Comparison of ENCODE assay signal across 16 cellular contexts in genomic region chr17:69854381-69854780, GRCh38.
DNase-seq lines count a peak whose midpoint lies in the region; ATAC-seq lines count a peak whose summit lies in the region.
"Had no signal": no experiment of that assay in that cellular context is flagged by ENCODE, and none has a peak within 500 bp of the region (broad histone marks: within the 10 kb centered on the region; RNA-seq: fewer than 3 reads in every experiment).

No MANE protein-coding gene starts in this region.

- H3K27me3 Mint-ChIP-seq in activated T-cell treated with anti-CD3 and anti-CD28 coated beads, Interleukin-2, amount 50 U/mL, for 72 hours (ENCODE audit: low read depth): no peaks in the 10 kb centered on the region

- no peaks in the 10 kb centered on the region for H3K4me1 Mint-ChIP-seq in activated T-cell treated with anti-CD3 and anti-CD28 coated beads, Interleukin-2, amount 50 U/mL, for 72 hours (ENCODE audit: low read depth)

- peak overlapping the region; percentile 30 for H2AFZ ChIP-seq in neuronal stem cell (ENCODE audit: low read length)

- no peak overlapping the region for H2AK5ac ChIP-seq in neuronal stem cell (ENCODE audit: low read depth, low read length)

- no peak overlapping the region for H2BK5ac ChIP-seq in neuronal stem cell (ENCODE audit: low read length)

- no peak overlapping the region for H3K23ac ChIP-seq in neuronal stem cell (ENCODE audit: low read depth, low read length, poor library complexity)

- no peak overlapping the region for H4K91ac ChIP-seq in neuronal stem cell (ENCODE audit: low read depth, low read length, poor library complexity)

- H3K27me3 ChIP-seq in right cardiac atrium (ENCODE audit: control insufficient read depth, insufficient read depth) (no peaks in the 10 kb centered on the region), neuronal stem cell (ENCODE audit: control insufficient read depth in 3 of 3, insufficient read depth in 3 of 3, low read depth in 1 of 3, low read length in 3 of 3) (no peaks in the 10 kb centered on the region)

- no peak overlapping the region for H3K4me3 ChIP-seq in right cardiac atrium (ENCODE audit: low read length)
- H3K4me3 ChIP-seq in neuronal stem cell (ENCODE audit: low read length in 2 of 2): no peak overlapping the region
- H3K4me3 ChIP-seq: GM12878, HAP-1 had no signal

- no peak overlapping the region for H3K4ac ChIP-seq in neuronal stem cell (ENCODE audit: low read length)

- no peaks in the 10 kb centered on the region for H3K36me3 ChIP-seq in neuronal stem cell (replicated peaks in 1 of 2; ENCODE audit: control insufficient read depth in 2 of 2, insufficient read depth in 2 of 2, low read length in 2 of 2)
- H3K36me3 ChIP-seq: HAP-1 had no signal

- 55% methylated on average over 1 of the region's 1 CpG for WGBS in right cardiac atrium
- WGBS in neuronal stem cell (ENCODE audit: extremely low coverage in 2 of 2, insufficient read length in 2 of 2, insufficient replicate concordance in 1 of 2), 2 donors: no CpG with 5 or more reads among the region's 1 CpG

- H3K79me1 ChIP-seq in neuronal stem cell (ENCODE audit: low read depth, low read length): no peaks in the 10 kb centered on the region

- H3K18ac ChIP-seq in neuronal stem cell (ENCODE audit: low read length): no peak overlapping the region

- no peak overlapping the region for H3K14ac ChIP-seq in neuronal stem cell (ENCODE audit: low read length)

- H3K4me3 Mint-ChIP-seq in activated T-cell treated with anti-CD3 and anti-CD28 coated beads, Interleukin-2, amount 50 U/mL, for 72 hours: no peak overlapping the region

- no peak overlapping the region for H3K27ac Mint-ChIP-seq in activated T-cell treated with anti-CD3 and anti-CD28 coated beads, Interleukin-2, amount 50 U/mL, for 72 hours

- no peak overlapping the region for H2BK12ac ChIP-seq in neuronal stem cell (ENCODE audit: low read length)

- H3K36me3 Mint-ChIP-seq in activated T-cell treated with anti-CD3 and anti-CD28 coated beads, Interleukin-2, amount 50 U/mL, for 72 hours (ENCODE audit: insufficient read depth in 2 of 2): peaks cover 2% of the 10 kb centered on the region in 2 donors

- no peak overlapping the region for H3K9ac ChIP-seq in neuronal stem cell (ENCODE audit: low read depth, low read length, poor library complexity)

- intact Hi-C loops in left ventricle myocardium superior (cut with micrococcal nuclease): no loop called here
- intact Hi-C loops in right cardiac atrium (cut with DNase I): no loop called here

- DNase-seq in left ventricle myocardium superior (no peak), right cardiac atrium (no peak), fibroblast of peridontal ligament (ENCODE audit: extremely low read depth) (peak; percentile 47), neuronal stem cell (ENCODE audit: low spot score) (no peak), NCI-H1092 (lab: John Stamatoyannopoulos, UW) (no peak), ACHN (no peak)
- DNase-seq in activated T-cell treated with anti-CD3 and anti-CD28 coated beads, Interleukin-2, amount 50 U/mL, for 72 hours: no peak
- DNase-seq: C1 segment of cervical spinal cord, DND-41, GDM1, NCI-H1436 treated with DMSO at 0.1 percent for 48 hours, NCI-H2081 treated with DMSO at 0.1 percent for 48 hours, NCI-H524 had no signal

- H3K4me1 ChIP-seq in right cardiac atrium (ENCODE audit: control insufficient read depth, insufficient read depth, low read length): no peaks in the 10 kb centered on the region
- peaks cover 0 to 9% of the 10 kb centered on the region in 2 donors for H3K4me1 ChIP-seq in neuronal stem cell (ENCODE audit: control insufficient read depth in 2 of 2, insufficient read depth in 1 of 2, low read depth in 1 of 2, low read length in 2 of 2)
- H3K4me1 ChIP-seq: HAP-1 had no signal

- peaks cover 2% of the 10 kb centered on the region for H3K9me3 ChIP-seq in right cardiac atrium (ENCODE audit: control insufficient read depth, low read length)
- peaks cover 0 to 3% of the 10 kb centered on the region in 2 donors for H3K9me3 ChIP-seq in neuronal stem cell (replicated peaks in 1 of 2; ENCODE audit: control insufficient read depth in 2 of 2, insufficient read depth in 1 of 2, low read depth in 1 of 2, low read length in 2 of 2)
- H3K9me3 ChIP-seq: HAP-1 had no signal

- peaks cover 4 to 8% of the 10 kb centered on the region in 2 donors for H3K9me3 Mint-ChIP-seq in activated T-cell treated with anti-CD3 and anti-CD28 coated beads, Interleukin-2, amount 50 U/mL, for 72 hours

- no peak overlapping the region for H4K8ac ChIP-seq in neuronal stem cell (ENCODE audit: low read depth, low read length)

- no peak overlapping the region for H3K4me2 ChIP-seq in neuronal stem cell (ENCODE audit: insufficient read depth, low read length, poor library complexity, severe bottlenecking)

- peak; percentile 29 for ATAC-seq in left ventricle myocardium superior
- ATAC-seq in right cardiac atrium: no peak
- ATAC-seq in GM19324 (IDR thresholded peaks at IDR 0.05; ENCODE audit: low FRiP score, unreplicated experiment): no peak
- no peak for ATAC-seq in activated T-cell treated with anti-CD3 and anti-CD28 coated beads, Interleukin-2, amount 50 U/mL, for 72 hours (replicated peaks in 1 of 2)
- ATAC-seq: GM12878 had no signal

- H3K27ac ChIP-seq in right cardiac atrium (ENCODE audit: low read length) (no peak overlapping the region), neuronal stem cell (replicated peaks; ENCODE audit: low read length) (no peak overlapping the region)

- in situ Hi-C loops in ACHN (cut with HindIII; ENCODE audit: low pct_ligation_motif_present, low pct_unique_long_range_greater_than_20kb, low sequenced_read_pairs): no loop called here

- H2BK15ac ChIP-seq in neuronal stem cell (ENCODE audit: low read length): no peak overlapping the region

- no peak overlapping the region for H2BK120ac ChIP-seq in neuronal stem cell (ENCODE audit: low read depth, low read length)
